22 cellular contexts compared by ENCODE assay signal in the genomic region with DNA sequence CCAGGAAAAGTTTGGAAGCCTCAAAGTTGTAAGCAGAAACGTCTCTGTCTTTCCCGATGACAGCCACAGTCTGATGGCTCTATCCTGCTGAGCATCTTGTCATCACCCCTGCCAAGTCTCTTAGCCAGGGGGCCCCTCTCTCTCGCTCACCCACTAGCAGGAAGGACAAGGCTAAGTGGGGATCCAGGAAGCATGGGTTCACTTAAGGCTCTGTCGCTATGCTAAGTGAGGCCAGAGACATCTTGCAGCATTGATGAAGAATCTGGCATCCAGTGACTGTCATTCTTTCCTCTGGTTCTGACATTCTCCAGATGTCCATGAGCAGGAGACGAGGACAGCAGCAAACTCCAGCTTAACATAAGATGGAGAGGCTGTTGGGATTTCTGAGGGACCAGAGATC.
DNase-seq lines count a peak whose midpoint lies in the region; ATAC-seq, FAIRE-seq and TF ChIP-seq lines count a peak whose summit lies in the region.
"Had no signal": no experiment of that assay in that cellular context is flagged by ENCODE, and none has a peak within 500 bp of the region (broad histone marks: within the 10 kb centered on the region; RNA-seq: fewer than 3 reads in every experiment).

No MANE protein-coding gene starts in this region.

- peak overlapping the region; percentile 68 for H2AK9ac ChIP-seq in IMR-90 (replicated peaks; ENCODE audit: low read depth, low read length, poor library complexity)

- no peak for TF ChIP-seq EP300 in A549 (IDR thresholded peaks at IDR 0.05)

- CTCF ChIA-PET in A549 (lab: Yijun Ruan, JAX) (no interaction called here), IMR-90 (lab: Yijun Ruan, JAX) (no interaction called here)

- no peak for TF ChIP-seq RAD21 in A549 (conservative IDR thresholded peaks at IDR 0.05 in 1 of 2, IDR thresholded peaks at IDR 0.05 in 1 of 2)
- no peak for TF ChIP-seq RAD21 in IMR-90 (IDR thresholded peaks at IDR 0.05; ENCODE audit: low read length)

- peak overlapping the region; percentile 9 for H2AFZ ChIP-seq in IMR-90 (replicated peaks; ENCODE audit: low read length, poor library complexity)
- peak overlapping the region; percentile 39 for H2AFZ ChIP-seq in osteoblast (ENCODE audit: low read length)
- H2AFZ ChIP-seq: PC-9 had no signal

- 0 out of 3 replicates have a peak, but pooled peaks cover 4% of the 10 kb centered on the region for H3K9me3 ChIP-seq in A549
- no peaks in the 10 kb centered on the region for H3K9me3 ChIP-seq in IMR-90 (ENCODE audit: control insufficient read depth, insufficient read depth, low read length)
- no peaks in the 10 kb centered on the region for H3K9me3 ChIP-seq in osteoblast (ENCODE audit: low read depth, low read length)
- H3K9me3 ChIP-seq: Caco-2 had no signal

- no peak overlapping the region for H2BK5ac ChIP-seq in IMR-90 (ENCODE audit: low read depth, low read length, poor library complexity, severe bottlenecking)

- H3K4ac ChIP-seq in IMR-90 (ENCODE audit: low read depth, low read length), result peak overlapping the region; percentile 25; the same call in 1 of the 2 replicates

- ATAC-seq in A549 (no peak), IMR-90 (ENCODE audit: low read depth) (no peak), GM19328 (IDR thresholded peaks at IDR 0.05; ENCODE audit: unreplicated experiment) (no peak), HG02642 (IDR thresholded peaks at IDR 0.05; ENCODE audit: poor library complexity, unreplicated experiment) (no peak)
- ATAC-seq: GM12878, HCT116 had no signal

- no peak overlapping the region for H3K9ac ChIP-seq in IMR-90 (ENCODE audit: low read depth, low read length)
- H3K9ac ChIP-seq: KMS-11 had no signal

- dilution Hi-C loops in IMR-90 (cut with HindIII; ENCODE audit: low sequenced_read_pairs, unreplicated experiment), result no loop called here

- no peak overlapping the region for H2BK120ac ChIP-seq in IMR-90 (ENCODE audit: low read depth, low read length)

- no peak overlapping the region for H3K56ac ChIP-seq in IMR-90 (ENCODE audit: extremely low read depth, insufficient read depth, low read length)

- no peak overlapping the region; the same call in 1 of the 2 replicates for H4K91ac ChIP-seq in IMR-90 (ENCODE audit: insufficient read depth, low read depth, low read length)

- H2BK15ac ChIP-seq in IMR-90 (ENCODE audit: low read depth, low read length), result no peak overlapping the region; the same call in 2 of the 3 replicates

- H3K36me3 ChIP-seq in IMR-90 (ENCODE audit: control insufficient read depth, insufficient read depth, low read length) (no peaks in the 10 kb centered on the region), osteoblast (ENCODE audit: insufficient read depth, low read length) (no peaks in the 10 kb centered on the region)

- in situ Hi-C loops in IMR-90 (cut with MboI; ENCODE audit: low sequenced_read_pairs), result no loop called here

- H3K79me1 ChIP-seq in IMR-90 (ENCODE audit: low read depth in 1 of 2, low read length in 2 of 2), result no peaks in the 10 kb centered on the region

- no TSS peak for BruUV-seq in IMR-90 (replicated peaks; lab: Mats Ljungman, UMichigan)

- intact Hi-C loops in IMR-90 (cut with micrococcal nuclease), result loop anchor here (10.0 kb wide), 1 partner anchor 434 kb away; no protein-coding TSS in a partner anchor

- H3K18ac ChIP-seq in IMR-90 (ENCODE audit: low read depth, low read length), result no peak overlapping the region

- H3K27me3 ChIP-seq in IMR-90 (ENCODE audit: control insufficient read depth, insufficient read depth, low read length) (no peaks in the 10 kb centered on the region), osteoblast (ENCODE audit: insufficient read depth, low read length) (no peaks in the 10 kb centered on the region)

- TF ChIP-seq CTCF in A549 (IDR thresholded peaks at IDR 0.05), result no peak
- TF ChIP-seq CTCF in IMR-90 (conservative IDR thresholded peaks at IDR 0.05; ENCODE audit: low read depth, low read length), result no peak
- TF ChIP-seq CTCF in osteoblast (IDR thresholded peaks at IDR 0.05; ENCODE audit: extremely low read depth, low read depth, low read length), result no peak

- 38% methylated on average over 5 of the region's 5 CpGs for WGBS in A549 (ENCODE audit: missing lambda C conversion rate)
- WGBS in IMR-90 (ENCODE audit: extremely low coverage in 2 of 2, insufficient read length in 1 of 2), 2 experiments, result 31% methylated on average over 3 of the region's 5 CpGs; no CpG with 5 or more reads in 1 of the 2 experiments

- H4K5ac ChIP-seq in IMR-90 (ENCODE audit: low read depth, low read length), result no peak overlapping the region

- no peaks in the 10 kb centered on the region for H4K20me1 ChIP-seq in IMR-90 (ENCODE audit: insufficient read depth, low read length)
- no peaks in the 10 kb centered on the region for H4K20me1 ChIP-seq in osteoblast (ENCODE audit: insufficient read depth, low read length)

- peak; percentile 56 for FAIRE-seq in A549 (lab: Jason Lieb, UNC)
- FAIRE-seq: GM12878, H1 had no signal

- no peaks in the 10 kb centered on the region for H3K4me1 ChIP-seq in A549
- H3K4me1 ChIP-seq in IMR-90 (ENCODE audit: control insufficient read depth, insufficient read depth, low read length), result no peaks in the 10 kb centered on the region
- H3K4me1 ChIP-seq in osteoblast (ENCODE audit: insufficient read depth, low read length), result peaks cover 11% of the 10 kb centered on the region
- H3K4me1 ChIP-seq: Caco-2 had no signal

- DNase-seq in A549 (ENCODE audit: low read depth in 1 of 2, low spot score in 1 of 2) (no peak), IMR-90 (no peak), hepatic stellate cell (ENCODE audit: low spot score) (peak; percentile 36), osteoblast (ENCODE audit: insufficient read length, low spot score, missing footprints) (no peak), DMS79 treated with DMSO at 0.1 percent for 48 hours (lab: John Stamatoyannopoulos, UW) (no peak)
- DNase-seq: Caco-2; CD4-positive, CD25-positive, alpha-beta regulatory T cell; DMS 273 treated with DMSO at 0.1 percent for 48 hours; NCI-H1092 treated with DMSO at 0.1 percent for 48 hours; NCI-H146; NCI-H2029; NCI-H2227 treated with DMSO at 0.1 percent for 48 hours; NCI-H510A treated with DMSO at 0.1 percent for 48 hours; NCI-H748 treated with DMSO at 0.1 percent for 48 hours; PC-9; RPMI8226 had no signal

- H3K79me2 ChIP-seq in osteoblast (ENCODE audit: insufficient read depth, low read length), result no peaks in the 10 kb centered on the region

- peak overlapping the region; percentile 6; the same call in 1 of the 2 replicates for H2AK5ac ChIP-seq in IMR-90 (ENCODE audit: low read depth, low read length)

- TF ChIP-seq POLR2A in A549 (IDR thresholded peaks at IDR 0.05; ENCODE audit: low read length) (no peak), IMR-90 (IDR thresholded peaks at IDR 0.05; ENCODE audit: low read depth, low read length) (no peak)

- no peaks in the 10 kb centered on the region for H3K9me1 ChIP-seq in IMR-90 (ENCODE audit: insufficient read depth, low read length)

- H3K27ac ChIP-seq in A549 (no peak overlapping the region), IMR-90 (ENCODE audit: insufficient read depth, low read length) (no peak overlapping the region), osteoblast (ENCODE audit: low read depth, low read length) (no peak overlapping the region)
- H3K27ac ChIP-seq: KMS-11, PC-9 had no signal

- H3K4me2 ChIP-seq in A549, result no peak overlapping the region
- no peak overlapping the region for H3K4me2 ChIP-seq in IMR-90 (ENCODE audit: low read depth, low read length)
- H3K4me2 ChIP-seq in osteoblast (ENCODE audit: insufficient read depth, low read length), result no peak overlapping the region
- H3K4me2 ChIP-seq: KMS-11, PC-9 had no signal

- H2BK20ac ChIP-seq in IMR-90 (ENCODE audit: low read depth, low read length), result no peak overlapping the region

- POLR2A ChIA-PET in A549 (lab: Yijun Ruan, JAX) (no interaction called here), IMR-90 (lab: Charles Lee; ENCODE audit: unreplicated experiment) (no interaction called here)

- no peak overlapping the region for H3K4me3 ChIP-seq in A549
- no peak overlapping the region for H3K4me3 ChIP-seq in IMR-90 (ENCODE audit: insufficient read depth, low read depth, low read length)
- no peak overlapping the region for H3K4me3 ChIP-seq in osteoblast (ENCODE audit: insufficient read depth, low read length)
- H3K4me3 ChIP-seq: GM12878, PC-9 had no signal

- no peak overlapping the region for H3K14ac ChIP-seq in IMR-90 (replicated peaks; ENCODE audit: low read depth, low read length)

- H3K23ac ChIP-seq in IMR-90 (ENCODE audit: low read depth, low read length), result no peak overlapping the region

- 0 out of 4 replicates have a peak overlapping the region, but pooled peaks of 1 of the 2 experiments have one; percentile 11 for H4K8ac ChIP-seq in IMR-90 (ENCODE audit: low read depth in 2 of 2, low read length in 2 of 2)

TF ChIP-seq in A549, 52 proteins besides CTCF, POLR2A, EP300 and RAD21 (continues in another document):
- no peak for TF ChIP-seq RNF2 (IDR thresholded peaks at IDR 0.05; ENCODE audit: borderline replicate concordance, low read depth)

TF ChIP-seq in IMR-90, 13 proteins besides CTCF, POLR2A, EP300 and RAD21:
- TF ChIP-seq MAFK (IDR thresholded peaks at IDR 0.05; ENCODE audit: low read depth, low read length), result no peak
- no peak for TF ChIP-seq RCOR1 (IDR thresholded peaks at IDR 0.05; ENCODE audit: insufficient replicate concordance, low read length)
- TF ChIP-seq MAZ (IDR thresholded peaks at IDR 0.05; ENCODE audit: borderline replicate concordance, low read depth, low read length), result no peak
- no peak for TF ChIP-seq CHD1 (IDR thresholded peaks at IDR 0.05; ENCODE audit: low read depth, low read length)
- TF ChIP-seq CEBPB (IDR thresholded peaks at IDR 0.05; ENCODE audit: low read depth, low read length), result no peak
- no peak for TF ChIP-seq FOS (IDR thresholded peaks at IDR 0.05; ENCODE audit: low read depth, low read length)
- TF ChIP-seq MXI1 (IDR thresholded peaks at IDR 0.05; ENCODE audit: borderline replicate concordance, low read depth, low read length), result no peak
- TF ChIP-seq, protein P1, sequence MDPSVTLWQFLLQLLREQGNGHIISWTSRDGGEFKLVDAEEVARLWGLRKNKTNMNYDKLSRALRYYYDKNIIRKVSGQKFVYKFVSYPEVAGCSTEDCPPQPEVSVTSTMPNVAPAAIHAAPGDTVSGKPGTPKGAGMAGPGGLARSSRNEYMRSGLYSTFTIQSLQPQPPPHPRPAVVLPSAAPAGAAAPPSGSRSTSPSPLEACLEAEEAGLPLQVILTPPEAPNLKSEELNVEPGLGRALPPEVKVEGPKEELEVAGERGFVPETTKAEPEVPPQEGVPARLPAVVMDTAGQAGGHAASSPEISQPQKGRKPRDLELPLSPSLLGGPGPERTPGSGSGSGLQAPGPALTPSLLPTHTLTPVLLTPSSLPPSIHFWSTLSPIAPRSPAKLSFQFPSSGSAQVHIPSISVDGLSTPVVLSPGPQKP (IDR thresholded peaks at IDR 0.05; ENCODE audit: borderline replicate concordance, low read depth, low read length), result no peak
- TF ChIP-seq SMC3 (IDR thresholded peaks at IDR 0.05; ENCODE audit: low read depth, low read length), result no peak
TF ChIP-seq in IMR-90: peak in this region for 0.
